In genomic region chr3:14461006-14461747, GRCh38 we compare ENCODE assay signal across 12 cellular contexts. TPM values are rescaled to one million over a fixed set of nuclear protein-coding genes. Genes with fewer than 3 reads are reported as not detected.
DNase-seq lines count a peak whose midpoint lies in the region; ATAC-seq and TF ChIP-seq lines count a peak whose summit lies in the region.
"Had no signal": no experiment of that assay in that cellular context is flagged by ENCODE, and none has a peak within 500 bp of the region (broad histone marks: within the 10 kb centered on the region; RNA-seq: fewer than 3 reads in every experiment).

No MANE protein-coding gene starts in this region.

- POLR2A ChIA-PET in AG04450 (lab: Yijun Ruan, JAX) = interaction anchor here (1.5 kb wide), 1 partner anchor 9 kb away, joined by 6 read pairs; no protein-coding TSS in a partner anchor

- H3K27me3 ChIP-seq in AG04450 (ENCODE audit: control insufficient read depth, insufficient read depth, low read length) (no peaks in the 10 kb centered on the region), ascending aorta (no peaks in the 10 kb centered on the region)

- intact Hi-C loops in ascending aorta (cut with DNase I) = loop anchor here (2.0 to 10.0 kb wide), 2 partner anchors 58 to 194 kb away; partner anchors contain the start of genes CCDC174 and SLC6A6

- peaks cover 9 to 26% of the 10 kb centered on the region in 2 donors for H3K36me3 ChIP-seq in ascending aorta

- H3K9me3 ChIP-seq in AG04450 (ENCODE audit: control insufficient read depth, insufficient read depth, low read length) = no peaks in the 10 kb centered on the region
- no peaks in the 10 kb centered on the region for H3K9me3 ChIP-seq in ascending aorta

- H3K9me3 Mint-ChIP-seq in HFFc6 (no peaks in the 10 kb centered on the region), neural crest cell (no peaks in the 10 kb centered on the region)
- H3K9me3 Mint-ChIP-seq: H9 had no signal

- H3K27ac Mint-ChIP-seq in HFFc6 = peak overlapping the region; percentile 77
- peak overlapping the region; percentile 6 for H3K27ac Mint-ChIP-seq in neural crest cell (ENCODE audit: unreplicated experiment)
- H3K27ac Mint-ChIP-seq: H9 had no signal

- no peak for ATAC-seq in GM18867 (IDR thresholded peaks at IDR 0.05; ENCODE audit: unreplicated experiment)
- ATAC-seq in HG03095 (IDR thresholded peaks at IDR 0.05; ENCODE audit: unreplicated experiment) = no peak

- DNase-seq in AG04450 (ENCODE audit: low read depth, low spot score) = no peak
- no peak for DNase-seq in HFFc6
- DNase-seq in ascending aorta (ENCODE audit: low spot score in 2 of 2) = no peak
- no peak for DNase-seq in neural crest cell (ENCODE audit: low read depth, low spot score)
- no peak for DNase-seq in NCI-H2171 treated with DMSO at 0.1 percent for 48 hours (lab: John Stamatoyannopoulos, UW)
- DNase-seq in UCSD-AML1 (lab: John Stamatoyannopoulos, UW; ENCODE audit: unreplicated experiment) = no peak
- DNase-seq: NCI-H2107; stimulated activated CD4-positive, alpha-beta T cell treated with anti-CD3 and anti-CD28 coated beads, Interleukin-2, amount 100 ng/mL, for 48 hours had no signal

- H3K27me3 Mint-ChIP-seq in HFFc6 (ENCODE audit: insufficient read depth) (peaks cover 6% of the 10 kb centered on the region), neural crest cell (ENCODE audit: low read depth) (no peaks in the 10 kb centered on the region)

- peak overlapping the region; percentile 61 for H3K27ac ChIP-seq in AG04450 (ENCODE audit: low read depth, low read length)
- H3K27ac ChIP-seq in ascending aorta = peak overlapping the region; percentile 45 to 64
- H3K27ac ChIP-seq: SK-N-MC had no signal

- H3K4me1 Mint-ChIP-seq in HFFc6 (ENCODE audit: low read depth) (peaks cover 32% of the 10 kb centered on the region), neural crest cell (peaks cover 39% of the 10 kb centered on the region)

- no peak overlapping the region for H3K4me3 Mint-ChIP-seq in HFFc6
- no peak overlapping the region for H3K4me3 Mint-ChIP-seq in neural crest cell
- H3K4me3 Mint-ChIP-seq: H9 had no signal

- no peak for TF ChIP-seq CTCF in AG04450 (IDR thresholded peaks at IDR 0.05; ENCODE audit: low read depth, low read length)
- TF ChIP-seq CTCF in HFFc6 (IDR thresholded peaks at IDR 0.05) = no peak
- TF ChIP-seq CTCF in ascending aorta (IDR thresholded peaks at IDR 0.05) = no peak
- TF ChIP-seq CTCF in neural crest cell (conservative IDR thresholded peaks at IDR 0.05) = no peak

- H3K4me3 ChIP-seq in AG04450 (ENCODE audit: low read depth, low read length) (no peak overlapping the region), ascending aorta (no peak overlapping the region)
- H3K4me3 ChIP-seq: SK-N-MC had no signal

- H3K4me1 ChIP-seq in ascending aorta = peaks cover 7 to 18% of the 10 kb centered on the region in 2 donors

- CTCF ChIA-PET in AG04450 (lab: Charles Lee) = interaction anchor here (0.6 to 5.6 kb wide), 9 partner anchors 172 to 285 kb away, joined by 3 to 152 read pairs (median 5); no protein-coding TSS in a partner anchor

- peaks cover 20% of the 10 kb centered on the region for H3K36me3 Mint-ChIP-seq in HFFc6 (ENCODE audit: low read depth)
- peaks cover 9% of the 10 kb centered on the region for H3K36me3 Mint-ChIP-seq in neural crest cell (ENCODE audit: low read depth)

RNA-seq across cellular contexts. Expression of gene SLC6A6, which starts 58.8 kb away (rescaled TPM):
- 30.8 and 33.5 TPM in 2 replicates for polyA plus RNA-seq in AG04450 (2011; rRNA removed)
- 60.0 and 62.6 TPM in 2 replicates for polyA minus RNA-seq in AG04450 (2011; rRNA and poly(A)+ RNA removed)
- total RNA-seq in HFFc6 (2021; fragmentation: NEBNext Ultra II Directional; extraction: Animal tissue kit (Norgen Biotek cat#: 25700)) = 10 to 100 TPM; 22.5 to 33.0 (median 28.6) TPM
- total RNA-seq in ascending aorta (78.1 TPM), neural crest cell (33.8 and 34.6 TPM in 2 replicates)
